Comparison of ENCODE assay signal across 9 cellular contexts in genomic region chr3:181712505-181713299, GRCh38. TPM values are rescaled to one million over a fixed set of nuclear protein-coding genes. Genes with fewer than 3 reads are reported as not detected.
A peak's percentile ranks its signal among the peaks of the same experiment; 100 is the strongest.
DNase-seq lines count a peak whose midpoint lies in the region; ATAC-seq lines count a peak whose summit lies in the region.
"Had no signal": no experiment of that assay in that cellular context is flagged by ENCODE, and none has a peak within 500 bp of the region (broad histone marks: within the 10 kb centered on the region; RNA-seq: fewer than 3 reads in every experiment).

No MANE protein-coding gene starts in this region.

- no peak for ATAC-seq in HG03159 (IDR thresholded peaks at IDR 0.05; ENCODE audit: unreplicated experiment)
- no peak for ATAC-seq in HG03097 (IDR thresholded peaks at IDR 0.05; ENCODE audit: low FRiP score, unreplicated experiment)

- H3K4me3 ChIP-seq in mesodermal cell (ENCODE audit: extremely low read depth, insufficient read depth, low read length, poor library complexity, severe bottlenecking) = peak overlapping the region; percentile 49

- WGBS in mesodermal cell (ENCODE audit: insufficient coverage in 2 of 2), 2 experiments = 0% methylated on average over 55 to 62 of the region's 70 CpGs

- H3K9me3 ChIP-seq in mesodermal cell (ENCODE audit: control insufficient read depth, low read length) = no peaks in the 10 kb centered on the region

- peak; percentile 18 for DNase-seq in A172 (ENCODE audit: low spot score)
- peak; percentile 48 for DNase-seq in NCI-H1105 (lab: John Stamatoyannopoulos, UW)
- peak; percentile 74 for DNase-seq in astrocyte of the hippocampus (ENCODE audit: low read depth, low spot score)
- no peak for DNase-seq in NOMO-1 treated with dmso at 0.1 percent for 144 hours (lab: John Stamatoyannopoulos, UW; ENCODE audit: unreplicated experiment)
- DNase-seq in activated CD8-positive, alpha-beta memory T cell treated with anti-CD3 and anti-CD28 coated beads, Interleukin-2, amount 50 U/mL, for 48 hours = no peak

- H3K4me1 ChIP-seq in mesodermal cell (ENCODE audit: control insufficient read depth, insufficient read depth, low read length, poor library complexity, severe bottlenecking) = peaks cover 19% of the 10 kb centered on the region

- H3K36me3 ChIP-seq in mesodermal cell (ENCODE audit: control insufficient read depth, insufficient read depth, low read length) = no peaks in the 10 kb centered on the region

- peak overlapping the region; percentile 18 for H3K27ac ChIP-seq in mesodermal cell (ENCODE audit: low read depth, low read length, severe bottlenecking)

RNA-seq across cellular contexts. Expression of gene SOX2, which starts 1.0 kb away (rescaled TPM):
- total RNA-seq in A172 (2014; rRNA removed; shearing (Covaris generic)) = 3.4 and 4.3 TPM in 2 replicates
- 8.7 TPM for polyA plus RNA-seq in mesodermal cell (2013, experiment 1 of 2)
- 6.8 TPM for polyA plus RNA-seq in mesodermal cell (2013, experiment 2 of 2)
- total RNA-seq: activated CD8-positive, alpha-beta memory T cell treated with anti-CD3 and anti-CD28 coated beads for 36 hours had no signal

Comparison
In these comparisons a context has a peak if more than half of its experiments do, and no peak if none do; other contexts are left out.
1. DNase-seq: peak in A172 (single experiment), NCI-H1105 (single experiment) and astrocyte of the hippocampus (single experiment); none in NOMO-1 treated with dmso at 0.1 percent for 144 hours (single experiment) and activated CD8-positive, alpha-beta memory T cell treated with anti-CD3 and anti-CD28 coated beads, Interleukin-2, amount 50 U/mL, for 48 hours (single experiment).